23 cellular contexts compared by ENCODE assay signal in genomic region chr6:84691978-84692623, GRCh38.
"Had no signal": no experiment of that assay in that cellular context is flagged by ENCODE, and none has a peak within 500 bp of the region (broad histone marks: within the 10 kb centered on the region; RNA-seq: fewer than 3 reads in every experiment).

No MANE protein-coding gene starts in this region.

- H3K4me1 Mint-ChIP-seq: activated naive CD8-positive, alpha-beta T cell treated with anti-CD3 and anti-CD28 coated beads, Interleukin-2, amount 10 ng/mL, durations not matched to agents 7 days and 5 days; stimulated activated memory B cell treated with anti-CD40 and anti-IgM and Interleukin-4, amounts not matched to agents 10 μg/mL and 1 μg/mL and 100 μg/mL, for 72 hours had no signal

- ATAC-seq: activated T-cell treated with anti-CD3 and anti-CD28 coated beads, Interleukin-2, amount 50 U/mL, for 4 hours; gastrocnemius medialis; sciatic nerve; stimulated activated memory B cell treated with anti-CD40 and anti-IgM and Interleukin-4, amounts not matched to agents 10 μg/mL and 1 μg/mL and 100 μg/mL, for 72 hours had no signal

- FAIRE-seq: bronchial epithelial cell, endometrium, urothelium cell line had no signal

- H3K9me3 ChIP-seq: gastrocnemius medialis, left ventricle myocardium inferior, stomach, suprapubic skin, tibial nerve had no signal

- H3K27ac ChIP-seq: gastrocnemius medialis, left ventricle myocardium inferior, stomach, suprapubic skin, tibial nerve had no signal

- H3K4me3 ChIP-seq: gastrocnemius medialis, left ventricle myocardium inferior, stomach, suprapubic skin, tibial nerve had no signal

- H3K4me1 ChIP-seq: gastrocnemius medialis, left ventricle myocardium inferior, stomach, suprapubic skin had no signal

- H3K4me3 Mint-ChIP-seq: activated naive CD8-positive, alpha-beta T cell treated with anti-CD3 and anti-CD28 coated beads, Interleukin-2, amount 10 ng/mL, durations not matched to agents 7 days and 5 days; activated T-cell treated with anti-CD3 and anti-CD28 coated beads, Interleukin-2, amount 50 U/mL, for 4 hours; stimulated activated memory B cell treated with anti-CD40 and anti-IgM and Interleukin-4, amounts not matched to agents 10 μg/mL and 1 μg/mL and 100 μg/mL, for 72 hours had no signal

- H3K36me3 ChIP-seq: gastrocnemius medialis, left ventricle myocardium inferior, stomach, suprapubic skin, tibial nerve had no signal

- H3K36me3 Mint-ChIP-seq: activated naive CD8-positive, alpha-beta T cell treated with anti-CD3 and anti-CD28 coated beads, Interleukin-2, amount 10 ng/mL, durations not matched to agents 7 days and 5 days; stimulated activated memory B cell treated with anti-CD40 and anti-IgM and Interleukin-4, amounts not matched to agents 10 μg/mL and 1 μg/mL and 100 μg/mL, for 72 hours had no signal

- H3K27me3 ChIP-seq: gastrocnemius medialis, stomach, suprapubic skin, tibial nerve had no signal

- H3K27me3 Mint-ChIP-seq: stimulated activated memory B cell treated with anti-CD40 and anti-IgM and Interleukin-4, amounts not matched to agents 10 μg/mL and 1 μg/mL and 100 μg/mL, for 72 hours had no signal

- DNase-seq: activated CD4-positive, alpha-beta T cell treated with anti-CD3 and anti-CD28 coated beads for 4 hours; activated CD4-positive, alpha-beta T cell treated with anti-CD3 and anti-CD28 coated beads, Interleukin-2, amount 50 U/mL, for 48 hours; activated CD4-positive, CD25-positive, alpha-beta regulatory T cell; activated CD8-positive, alpha-beta memory T cell treated with anti-CD3 and anti-CD28 coated beads, Interleukin-2, amount 50 U/mL, for 48 hours; activated naive CD4-positive, alpha-beta T cell treated with Interleukin-2 at 50 U/mL for 16 hours; activated naive CD8-positive, alpha-beta T cell treated with anti-CD3 and anti-CD28 coated beads, Interleukin-2, amount 10 ng/mL, durations not matched to agents 7 days and 5 days; activated T-cell treated with anti-CD3 and anti-CD28 coated beads, Interleukin-2, amount 50 U/mL, for 4 hours; amniotic stem cell; cerebellar nuclear complex; gastrocnemius medialis; hippocampal formation; left ventricle myocardium inferior; nucleus accumbens; small intestine; stomach; T-helper 9 cell had no signal

- H3K27ac Mint-ChIP-seq: activated naive CD8-positive, alpha-beta T cell treated with anti-CD3 and anti-CD28 coated beads, Interleukin-2, amount 10 ng/mL, durations not matched to agents 7 days and 5 days; stimulated activated memory B cell treated with anti-CD40 and anti-IgM and Interleukin-4, amounts not matched to agents 10 μg/mL and 1 μg/mL and 100 μg/mL, for 72 hours had no signal
